In genomic region chr21:17611414-17612022, GRCh38 we compare ENCODE assay signal across 8 cellular contexts. TPM values are rescaled to one million over a fixed set of nuclear protein-coding genes. Genes with fewer than 3 reads are reported as not detected.
DNase-seq lines count a peak whose midpoint lies in the region; ATAC-seq and TF ChIP-seq lines count a peak whose summit lies in the region.

No MANE protein-coding gene starts in this region.

- no peak for TF ChIP-seq CTCF in H9 (conservative IDR thresholded peaks at IDR 0.05)
- TF ChIP-seq CTCF in Loucy (conservative IDR thresholded peaks at IDR 0.05; ENCODE audit: low read length) = no peak
- TF ChIP-seq CTCF in left ventricle myocardium inferior (IDR thresholded peaks at IDR 0.05; ENCODE audit: borderline replicate concordance) = peak; percentile 24
- TF ChIP-seq CTCF in progenitor cell of endocrine pancreas (IDR thresholded peaks at IDR 0.05; ENCODE audit: unreplicated experiment) = no peak
- no peak for TF ChIP-seq CTCF in upper lobe of right lung (IDR thresholded peaks at IDR 0.05)

- H4K20me1 ChIP-seq in H9 (ENCODE audit: control insufficient read depth, insufficient read depth, insufficient read length) (no peaks in the 10 kb centered on the region), Loucy (ENCODE audit: insufficient read depth, low read length, poor library complexity, severe bottlenecking) (peaks cover 49% of the 10 kb centered on the region)

- H3K4me3 ChIP-seq in Loucy (ENCODE audit: low read length, poor library complexity, severe bottlenecking) (peak overlapping the region; percentile 80), left ventricle myocardium inferior (peak overlapping the region; percentile 86), upper lobe of right lung (peak overlapping the region; percentile 79)

- H3K79me2 ChIP-seq in H9 (ENCODE audit: insufficient read depth, low read length) = peaks cover 13% of the 10 kb centered on the region; the same call in 1 of the 2 replicates
- peaks cover 59% of the 10 kb centered on the region for H3K79me2 ChIP-seq in Loucy (ENCODE audit: insufficient read depth, low read length)

- H4K91ac ChIP-seq in H9 (ENCODE audit: insufficient read length, low read depth, low read length) = no peak overlapping the region

- peak overlapping the region; percentile 94 for H3K14ac ChIP-seq in H9 (ENCODE audit: insufficient read depth, low read length)

- H3K4me3 Mint-ChIP-seq in H9 (peak overlapping the region; percentile 82 to 87), progenitor cell of endocrine pancreas (ENCODE audit: low read depth) (peak overlapping the region; percentile 79)

- peaks cover 5% of the 10 kb centered on the region for H3K36me3 ChIP-seq in Loucy (ENCODE audit: insufficient read depth, low read length)
- peaks cover 17% of the 10 kb centered on the region for H3K36me3 ChIP-seq in left ventricle myocardium inferior
- peaks cover 14% of the 10 kb centered on the region for H3K36me3 ChIP-seq in upper lobe of right lung

- H3T11ph ChIP-seq in H9 (ENCODE audit: low read length) = no peak overlapping the region

- H3K27me3 Mint-ChIP-seq in H9 (ENCODE audit: low read depth) (peaks cover 8% of the 10 kb centered on the region), progenitor cell of endocrine pancreas (no peaks in the 10 kb centered on the region)

- H2BK20ac ChIP-seq in H9 (ENCODE audit: low read depth, low read length, poor library complexity, severe bottlenecking) = no peak overlapping the region

- no peak overlapping the region for H3K23ac ChIP-seq in H9 (ENCODE audit: insufficient read length, low read depth, low read length)

- H4K5ac ChIP-seq in H9 (ENCODE audit: insufficient read length, low read depth, low read length) = no peak overlapping the region

- no peak overlapping the region for H2AK5ac ChIP-seq in H9 (ENCODE audit: insufficient read length, low read length)

- H3K9me3 Mint-ChIP-seq in H9 (no peaks in the 10 kb centered on the region), progenitor cell of endocrine pancreas (ENCODE audit: low read depth) (no peaks in the 10 kb centered on the region)

- peak; percentile 49 for DNase-seq in GM04503 (ENCODE audit: low read depth)
- peak; percentile 70 for DNase-seq in H9
- peak; percentile 81 for DNase-seq in SW480 (ENCODE audit: low spot score)
- DNase-seq in left ventricle myocardium inferior = peak; percentile 79
- peak; percentile 38 for DNase-seq in progenitor cell of endocrine pancreas (ENCODE audit: low spot score, unreplicated experiment)
- DNase-seq in upper lobe of right lung = peak; percentile 87

- H3K4me1 Mint-ChIP-seq in H9 (peaks cover 16 to 25% of the 10 kb centered on the region in 2 experiments), progenitor cell of endocrine pancreas (ENCODE audit: low read depth) (peaks cover 16% of the 10 kb centered on the region)

- no peaks in the 10 kb centered on the region for H3K9me3 ChIP-seq in H9 (ENCODE audit: control insufficient read depth, low read depth, low read length)
- no peaks in the 10 kb centered on the region for H3K9me3 ChIP-seq in Loucy (ENCODE audit: insufficient read depth, low read depth, low read length)
- peaks cover 4% of the 10 kb centered on the region for H3K9me3 ChIP-seq in left ventricle myocardium inferior (replicated peaks)
- no peaks in the 10 kb centered on the region for H3K9me3 ChIP-seq in upper lobe of right lung

- H2BK12ac ChIP-seq in H9 (ENCODE audit: insufficient read length, low read depth, low read length) = no peak overlapping the region

- H3K36me3 Mint-ChIP-seq in H9 (ENCODE audit: insufficient read depth in 1 of 3, low read depth in 3 of 3) (peaks cover 9 to 34% (median 31%) of the 10 kb centered on the region in 3 experiments; a peak in 6 of 7 replicates), progenitor cell of endocrine pancreas (ENCODE audit: insufficient read depth) (peaks cover 10% of the 10 kb centered on the region)

- H3K27me3 ChIP-seq in H9 (ENCODE audit: insufficient read depth, low read length) (no peaks in the 10 kb centered on the region), Loucy (ENCODE audit: insufficient read depth, low read length, poor library complexity, severe bottlenecking) (no peaks in the 10 kb centered on the region), left ventricle myocardium inferior (ENCODE audit: low read depth) (no peaks in the 10 kb centered on the region), upper lobe of right lung (no peaks in the 10 kb centered on the region)

- H3K27ac Mint-ChIP-seq in H9 (peak overlapping the region; percentile 44 to 98 (median 64); a peak in 5 of 7 replicates), progenitor cell of endocrine pancreas (peak overlapping the region; percentile 97)

- H2BK15ac ChIP-seq in H9 (ENCODE audit: low read depth, low read length) = no peak overlapping the region

- peaks cover 5% of the 10 kb centered on the region; the same call in 1 of the 2 replicates for H3F3A ChIP-seq in Loucy (ENCODE audit: low read depth)

- H3K18ac ChIP-seq in H9 (ENCODE audit: insufficient read length, low read depth, low read length) = peak overlapping the region; percentile 91

- H2BK5ac ChIP-seq in H9 (ENCODE audit: insufficient read length, low read length) = no peak overlapping the region

- H3K4me2 ChIP-seq in H9 (ENCODE audit: insufficient read depth, insufficient read length, low read length) (peak overlapping the region; percentile 83), Loucy (ENCODE audit: low read depth, low read length, poor library complexity, severe bottlenecking) (peak overlapping the region; percentile 95)

- H3K4ac ChIP-seq in H9 (ENCODE audit: low read depth, low read length) = no peak overlapping the region; the same call in 1 of the 2 replicates

- no peaks in the 10 kb centered on the region for H3K79me1 ChIP-seq in H9 (ENCODE audit: insufficient read depth, low read depth, low read length, poor library complexity, severe bottlenecking)

- H3K27ac ChIP-seq in H9 (ENCODE audit: insufficient read length, low read depth, low read length) (no peak overlapping the region), adipose tissue (ENCODE audit: low read depth, low read length) (peak overlapping the region; percentile 12), left ventricle myocardium inferior (replicated peaks) (peak overlapping the region; percentile 86), upper lobe of right lung (peak overlapping the region; percentile 91)

- no peak overlapping the region for H2BK120ac ChIP-seq in H9 (ENCODE audit: low read depth, low read length, poor library complexity, severe bottlenecking)

- H3K23me2 ChIP-seq in H9 (ENCODE audit: insufficient read length, low read depth, low read length, poor library complexity, severe bottlenecking) = peaks cover 10% of the 10 kb centered on the region

- no CpG with 5 or more reads among the region's 26 CpGs for WGBS in H9 (ENCODE audit: extremely low coverage, insufficient read length, low lambda C conversion rate)
- 0 to 1% (median 0%) methylated on average over 26 of the region's 26 CpGs for WGBS in adipose tissue, 3 donors

- ATAC-seq in upper lobe of right lung = peak; percentile 55

- no peak overlapping the region for H2AFZ ChIP-seq in H9 (ENCODE audit: low read length)
- peak overlapping the region; percentile 44 for H2AFZ ChIP-seq in Loucy (ENCODE audit: low read length)

- no peak overlapping the region for H4K8ac ChIP-seq in H9 (replicated peaks; ENCODE audit: insufficient read length, low read depth, low read length)

- no peaks in the 10 kb centered on the region for H3K4me1 ChIP-seq in H9 (ENCODE audit: insufficient read depth, low read length)
- peaks cover 43% of the 10 kb centered on the region for H3K4me1 ChIP-seq in Loucy (ENCODE audit: insufficient read depth, low read length, poor library complexity, severe bottlenecking)
- H3K4me1 ChIP-seq in left ventricle myocardium inferior = peaks cover 36% of the 10 kb centered on the region
- peaks cover 14% of the 10 kb centered on the region for H3K4me1 ChIP-seq in upper lobe of right lung

- H3K9ac ChIP-seq in H9 (ENCODE audit: extremely low read depth, insufficient read length, low read length) (peak overlapping the region; percentile 88), Loucy (ENCODE audit: low read depth, low read length, poor library complexity, severe bottlenecking) (peak overlapping the region; percentile 91)

- H3K56ac ChIP-seq in H9 (ENCODE audit: insufficient read length, low read depth, low read length) = no peak overlapping the region

- H3K9me2 ChIP-seq in Loucy (replicated peaks; ENCODE audit: low read depth, low read length) = no peaks in the 10 kb centered on the region

- intact Hi-C loops in left ventricle myocardium inferior (cut with micrococcal nuclease) (no loop called here), upper lobe of right lung (cut with DNase I) (no loop called here)

RNA-seq across cellular contexts. Expression of gene BTG3, which starts 1.2 kb away (rescaled TPM):
- 30.9 and 32.2 TPM in 2 replicates for total RNA-seq in H9 (2021)
- polyA plus RNA-seq in adipose tissue = 10 to 100 TPM; 14.4 to 35.5 (median 31.2) TPM
- total RNA-seq in left ventricle myocardium inferior = 5.3 TPM
- 29.0 and 29.8 TPM in 2 replicates for total RNA-seq in progenitor cell of endocrine pancreas
- 61.3 TPM for total RNA-seq in upper lobe of right lung
